Comparison of ENCODE assay signal across 1 cellular context in genomic region chr1:224502459-224503160, GRCh38.
A peak's percentile ranks its signal among the peaks of the same experiment; 100 is the strongest.
TF ChIP-seq lines count a peak whose summit lies in the region.

No MANE protein-coding gene starts in this region.

TF ChIP-seq in HEK293, 187 proteins besides CTCF, POLR2A, EP300 and RAD21 (continued from another document):
- TF ChIP-seq HIC1 (tag by site-specific recombination; IDR thresholded peaks at IDR 0.05) (peak; percentile 18; the same call in 1 of the 2 replicates), ZNF10 (tag by site-specific recombination; IDR thresholded peaks at IDR 0.05) (peak; percentile 38; the same call in 1 of the 2 replicates), ZNF777 (tag by site-specific recombination; IDR thresholded peaks at IDR 0.05; ENCODE audit: borderline replicate concordance) (no peak), SP7 (tag by site-specific recombination; IDR thresholded peaks at IDR 0.05) (peak; percentile 94), ZFHX2 (tag by site-specific recombination; conservative IDR thresholded peaks at IDR 0.05) (0 out of 2 replicates have a peak, but pooled peaks have one; percentile 6), ZBTB8A (tag by site-specific recombination; IDR thresholded peaks at IDR 0.05) (peak; percentile 20), ZNF843 (tag by site-specific recombination; IDR thresholded peaks at IDR 0.05) (no peak), PRDM4 (tag by site-specific recombination; IDR thresholded peaks at IDR 0.05) (peak; percentile 83), MZF1 (tag by site-specific recombination; IDR thresholded peaks at IDR 0.05; ENCODE audit: borderline replicate concordance) (peak; percentile 89), ZEB2 (tag by site-specific recombination; IDR thresholded peaks at IDR 0.05) (0 out of 2 replicates have a peak, but pooled peaks have one; percentile 10), ZNF341 (tag by site-specific recombination; IDR thresholded peaks at IDR 0.05; ENCODE audit: low read depth) (peak; percentile 97), ZBTB17 (tag by site-specific recombination; IDR thresholded peaks at IDR 0.05) (peak; percentile 14; the same call in 1 of the 2 replicates), ZNF24 (tag by site-specific recombination; IDR thresholded peaks at IDR 0.05) (0 out of 2 replicates have a peak, but pooled peaks have one; percentile 18), ZNF621 (tag by site-specific recombination; IDR thresholded peaks at IDR 0.05) (no peak), ZNF146 (tag by site-specific recombination; IDR thresholded peaks at IDR 0.05) (no peak), IKZF3 (tag by site-specific recombination; IDR thresholded peaks at IDR 0.05) (no peak), ZNF629 (tag by site-specific recombination; IDR thresholded peaks at IDR 0.05) (no peak; the same call in 1 of the 2 replicates), WT1 (tag by site-specific recombination; IDR thresholded peaks at IDR 0.05) (peak; percentile 67), ZNF398 (tag by site-specific recombination; IDR thresholded peaks at IDR 0.05) (peak; percentile 98), ZFP69B (tag by site-specific recombination; IDR thresholded peaks at IDR 0.05) (no peak), FEZF1 (tag by site-specific recombination; IDR thresholded peaks at IDR 0.05) (peak; percentile 87), ZNF174 (tag by site-specific recombination; IDR thresholded peaks at IDR 0.05) (no peak), TSHZ1 (tag by site-specific recombination; IDR thresholded peaks at IDR 0.05; ENCODE audit: borderline replicate concordance) (0 out of 2 replicates have a peak, but pooled peaks have one; percentile 24), ZBTB20 (tag by site-specific recombination; IDR thresholded peaks at IDR 0.05) (peak; percentile 11; the same call in 1 of the 2 replicates), ZNF221 (tag by site-specific recombination; IDR thresholded peaks at IDR 0.05; ENCODE audit: borderline replicate concordance) (no peak), ZNF707 (tag by site-specific recombination; IDR thresholded peaks at IDR 0.05) (no peak), ZNF501 (tag by site-specific recombination; IDR thresholded peaks at IDR 0.05) (peak; percentile 32; the same call in 1 of the 2 replicates), ZNF266 (tag by site-specific recombination; IDR thresholded peaks at IDR 0.05; ENCODE audit: low read depth) (no peak)
